1 cellular context compared by ENCODE assay signal in the genomic region with DNA sequence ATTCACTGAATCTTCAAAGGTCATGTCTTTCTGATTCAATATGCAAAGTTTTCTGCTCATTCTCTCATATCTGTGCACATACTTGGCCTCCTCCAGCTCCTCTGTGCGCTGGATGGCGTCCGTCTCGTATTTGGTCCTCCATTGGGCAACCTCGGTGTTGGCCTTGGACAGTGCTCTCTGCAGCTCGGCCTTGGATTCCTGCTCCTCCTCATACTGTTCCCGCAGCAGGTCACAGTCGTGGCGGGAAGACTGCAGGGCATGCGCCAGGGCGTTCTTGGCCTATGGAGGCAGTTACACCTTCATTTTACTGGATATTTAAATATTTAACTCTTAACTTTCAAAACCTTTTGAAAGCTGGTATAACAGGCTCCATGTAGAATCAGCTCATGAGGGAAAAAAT.
TF ChIP-seq lines count a peak whose summit lies in the region.

No MANE protein-coding gene starts in this region.

TF ChIP-seq in H1, 55 proteins besides CTCF, POLR2A, EP300 and RAD21:
- TF ChIP-seq, protein P1, sequence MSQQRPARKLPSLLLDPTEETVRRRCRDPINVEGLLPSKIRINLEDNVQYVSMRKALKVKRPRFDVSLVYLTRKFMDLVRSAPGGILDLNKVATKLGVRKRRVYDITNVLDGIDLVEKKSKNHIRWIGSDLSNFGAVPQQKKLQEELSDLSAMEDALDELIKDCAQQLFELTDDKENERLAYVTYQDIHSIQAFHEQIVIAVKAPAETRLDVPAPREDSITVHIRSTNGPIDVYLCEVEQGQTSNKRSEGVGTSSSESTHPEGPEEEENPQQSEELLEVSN (IDR thresholded peaks at IDR 0.05) = peak; percentile 38; the same call in 1 of the 2 replicates
- TF ChIP-seq, protein P2, sequence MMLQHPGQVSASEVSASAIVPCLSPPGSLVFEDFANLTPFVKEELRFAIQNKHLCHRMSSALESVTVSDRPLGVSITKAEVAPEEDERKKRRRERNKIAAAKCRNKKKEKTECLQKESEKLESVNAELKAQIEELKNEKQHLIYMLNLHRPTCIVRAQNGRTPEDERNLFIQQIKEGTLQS (IDR thresholded peaks at IDR 0.05; ENCODE audit: insufficient read depth, low read depth, low read length) = no peak
